In genomic region chr16:8923199-8923598, GRCh38 we compare ENCODE assay signal across 14 cellular contexts. TPM values are rescaled to one million over a fixed set of nuclear protein-coding genes. Genes with fewer than 3 reads are reported as not detected.
"Had no signal": no experiment of that assay in that cellular context is flagged by ENCODE, and none has a peak within 500 bp of the region (broad histone marks: within the 10 kb centered on the region; RNA-seq: fewer than 3 reads in every experiment).

No MANE protein-coding gene starts in this region.

- H3K4me3 ChIP-seq: adrenal gland, heart left ventricle, left lung, ovary, smooth muscle cell, transverse colon had no signal

- H3K27ac ChIP-seq: heart left ventricle, left lung, ovary had no signal

- ATAC-seq: activated CD8-positive, alpha-beta T cell treated with anti-CD3 and anti-CD28 coated beads for 36 hours; activated T-helper 17 cell treated with anti-CD3 and anti-CD28 coated beads, Interleukin-2, amount 50 U/mL, for 72 hours; heart left ventricle; left lung had no signal

- H3K27me3 ChIP-seq: adrenal gland, heart left ventricle, left lung, ovary, transverse colon had no signal

- DNase-seq: activated CD8-positive, alpha-beta memory T cell treated with anti-CD3 and anti-CD28 coated beads, Interleukin-2, amount 50 U/mL, for 48 hours; activated CD8-positive, alpha-beta T cell treated with anti-CD3 and anti-CD28 coated beads for 36 hours; activated naive CD4-positive, alpha-beta T cell treated with anti-CD3 and anti-CD28 coated beads for 36 hours; central memory CD4-positive, alpha-beta T cell; heart left ventricle; left lung; mesenchymal stem cell; nephron progenitor cell; ovary; retina; transverse colon had no signal

RNA-seq across cellular contexts. Expression of gene LITAFD, which starts 41.0 kb away (rescaled TPM):
- total RNA-seq: activated CD8-positive, alpha-beta T cell treated with anti-CD3 and anti-CD28 coated beads for 36 hours; activated naive CD4-positive, alpha-beta T cell treated with anti-CD3 and anti-CD28 coated beads for 36 hours; activated T-helper 17 cell treated with anti-CD3 and anti-CD28 coated beads, Interleukin-2, amount 50 U/mL, for 72 hours; adrenal gland; heart left ventricle; left lung; ovary; smooth muscle cell; transverse colon had no signal
